ENCODE assay signal across 8 cellular contexts in genomic region chr19:3324405-3324856, GRCh38. TPM values are rescaled to one million over a fixed set of nuclear protein-coding genes. Genes with fewer than 3 reads are reported as not detected.
DNase-seq lines count a peak whose midpoint lies in the region; ATAC-seq and TF ChIP-seq lines count a peak whose summit lies in the region.

No MANE protein-coding gene starts in this region.

- ATAC-seq in HG03457 (IDR thresholded peaks at IDR 0.05; ENCODE audit: unreplicated experiment), result no peak
- ATAC-seq in GM18861 (IDR thresholded peaks at IDR 0.05; ENCODE audit: unreplicated experiment), result no peak

- no peak overlapping the region for H3K27ac ChIP-seq in tibial artery

- DNase-seq in CD1c-positive myeloid dendritic cell (ENCODE audit: extremely low spot score) (peak; percentile 73), KG1 (lab: John Stamatoyannopoulos, UW) (peak; percentile 26), ecto neural progenitor cell (ENCODE audit: low spot score) (peak; percentile 70), neural crest cell (ENCODE audit: low read depth, low spot score) (peak; percentile 63), tibial artery (peak in 1 of 2 donors; percentile 47)
- peak; percentile 75 for DNase-seq in activated CD4-positive, alpha-beta T cell treated with anti-CD3 and anti-CD28 coated beads, Interleukin-2, amount 50 U/mL, for 1 hour

- no peak overlapping the region for H3K4me3 Mint-ChIP-seq in neural crest cell

- intact Hi-C loops in tibial artery (cut with DNase I; ENCODE audit: low total_unique reads), result no loop called here

- H3K27ac Mint-ChIP-seq in neural crest cell (ENCODE audit: unreplicated experiment), result no peak overlapping the region

- peaks cover 57% of the 10 kb centered on the region for H3K27me3 Mint-ChIP-seq in neural crest cell (ENCODE audit: low read depth)

- H3K36me3 ChIP-seq in tibial artery, result no peaks in the 10 kb centered on the region

- H3K4me3 ChIP-seq in tibial artery, result no peak overlapping the region

- no peaks in the 10 kb centered on the region for H3K4me1 ChIP-seq in tibial artery

- H3K36me3 Mint-ChIP-seq in neural crest cell (ENCODE audit: low read depth), result no peaks in the 10 kb centered on the region

- peak; percentile 70 for TF ChIP-seq CTCF in neural crest cell (conservative IDR thresholded peaks at IDR 0.05)
- peak; percentile 57 to 67 for TF ChIP-seq CTCF in tibial artery (IDR thresholded peaks at IDR 0.05)

- no peaks in the 10 kb centered on the region for H3K4me1 Mint-ChIP-seq in neural crest cell

- no peaks in the 10 kb centered on the region for H3K9me3 Mint-ChIP-seq in neural crest cell

- H3K27me3 ChIP-seq in tibial artery, result peaks cover 0 to 26% of the 10 kb centered on the region in 2 donors

- H3K9me3 ChIP-seq in tibial artery, result no peaks in the 10 kb centered on the region

RNA-seq across cellular contexts. Expression of gene NFIC, which starts 42.0 kb away (rescaled TPM):
- 4.1 and 6.0 TPM in 2 replicates for total RNA-seq in neural crest cell
